ENCODE assay signal across 8 cellular contexts in genomic region chr11:76444065-76444383, GRCh38. TPM values are rescaled to one million over a fixed set of nuclear protein-coding genes. Genes with fewer than 3 reads are reported as not detected.
DNase-seq lines count a peak whose midpoint lies in the region; ATAC-seq and TF ChIP-seq lines count a peak whose summit lies in the region.

No MANE protein-coding gene starts in this region.

- peak overlapping the region; percentile 74 for H2BK120ac ChIP-seq in trophoblast cell (ENCODE audit: insufficient read depth, low read length, poor library complexity)

- H3K18ac ChIP-seq in trophoblast cell (ENCODE audit: low read length): peak overlapping the region; percentile 71

- no peak for TF ChIP-seq CTCF in Peyer's patch (IDR thresholded peaks at IDR 0.05)
- TF ChIP-seq CTCF in GM10266 (IDR thresholded peaks at IDR 0.05; ENCODE audit: control insufficient read depth, insufficient read depth, low read depth, missing control alignments): no peak

- H4K91ac ChIP-seq in trophoblast cell (ENCODE audit: low read depth, low read length): peak overlapping the region; percentile 75

- H3K27ac ChIP-seq in Peyer's patch: peak overlapping the region; percentile 84 to 95 (median 89)
- H3K27ac ChIP-seq in esophagus (ENCODE audit: low read depth in 2 of 2, low read length in 1 of 2): peak overlapping the region; percentile 91 to 95
- peak overlapping the region; percentile 82 for H3K27ac ChIP-seq in trophoblast cell (ENCODE audit: low read depth, low read length)

- H3K79me1 ChIP-seq in trophoblast cell (ENCODE audit: low read length): peaks cover 12% of the 10 kb centered on the region

- peak overlapping the region; percentile 73 for H3K4ac ChIP-seq in trophoblast cell (ENCODE audit: low read depth, low read length)

- WGBS in esophagus, 2 donors: 0% methylated on average over 10 of the region's 10 CpGs
- no CpG with 5 or more reads among the region's 10 CpGs for WGBS in trophoblast cell (ENCODE audit: extremely low coverage, insufficient coverage, insufficient read length)

- H3K9ac ChIP-seq in ES-I3 (ENCODE audit: low read depth, low read length) (peak overlapping the region; percentile 94), trophoblast cell (ENCODE audit: low read length) (peak overlapping the region; percentile 99)

- H3K4me1 ChIP-seq in ES-I3 (ENCODE audit: insufficient read depth, low read length): peaks cover 19% of the 10 kb centered on the region
- peaks cover 0 to 18% (median 0%) of the 10 kb centered on the region in 4 donors for H3K4me1 ChIP-seq in Peyer's patch
- H3K4me1 ChIP-seq in esophagus (ENCODE audit: control insufficient read depth in 2 of 2, insufficient read depth in 2 of 2, low read length in 1 of 2): peaks cover 0 to 2% of the 10 kb centered on the region in 2 donors
- peaks cover 0 to 2% of the 10 kb centered on the region in 2 experiments for H3K4me1 ChIP-seq in trophoblast cell (ENCODE audit: control insufficient read depth in 1 of 2, insufficient read depth in 2 of 2, low read length in 2 of 2)

- H3K36me3 ChIP-seq in ES-I3 (ENCODE audit: insufficient read depth, low read length): no peaks in the 10 kb centered on the region
- H3K36me3 ChIP-seq in Peyer's patch: peaks cover 0 to 8% (median 0%) of the 10 kb centered on the region in 3 donors
- no peaks in the 10 kb centered on the region for H3K36me3 ChIP-seq in esophagus (ENCODE audit: control insufficient read depth in 2 of 2, insufficient read depth in 2 of 2, low read length in 1 of 2)
- no peaks in the 10 kb centered on the region for H3K36me3 ChIP-seq in trophoblast cell (ENCODE audit: control insufficient read depth in 1 of 2, insufficient read depth in 2 of 2, low read length in 2 of 2)

- H2BK5ac ChIP-seq in trophoblast cell (ENCODE audit: low read depth, low read length, poor library complexity): peak overlapping the region; percentile 62

- H3K14ac ChIP-seq in trophoblast cell (ENCODE audit: low read length): peak overlapping the region; percentile 75

- H3K9me3 ChIP-seq in ES-I3 (ENCODE audit: control insufficient read depth, insufficient read depth, low read length) (no peaks in the 10 kb centered on the region), Peyer's patch (no peaks in the 10 kb centered on the region), esophagus (ENCODE audit: control insufficient read depth in 2 of 2, insufficient read depth in 1 of 2, low read depth in 1 of 2, low read length in 1 of 2) (no peaks in the 10 kb centered on the region), trophoblast cell (ENCODE audit: insufficient read depth, low read depth, low read length) (no peaks in the 10 kb centered on the region)

- peak overlapping the region; percentile 89 for H4K8ac ChIP-seq in trophoblast cell (ENCODE audit: low read depth, low read length)

- no peak overlapping the region for H3K23ac ChIP-seq in trophoblast cell (ENCODE audit: low read length)

- peak overlapping the region; percentile 48 for H2AFZ ChIP-seq in trophoblast cell (ENCODE audit: insufficient read depth, low read length, poor library complexity)

- no peak overlapping the region for H2AK5ac ChIP-seq in trophoblast cell (ENCODE audit: low read length)

- no peak for DNase-seq in Peyer's patch
- DNase-seq in trophoblast cell: no peak
- no peak for DNase-seq in stimulated activated CD4-positive, alpha-beta T cell treated with anti-CD3 and anti-CD28 coated beads, Interleukin-2, amount 100 ng/mL, for 24 hours
- DNase-seq in left lobe of liver (ENCODE audit: low spot score): no peak
- no peak for DNase-seq in GM10266 (ENCODE audit: extremely low spot score)

- ATAC-seq in GM19463 (IDR thresholded peaks at IDR 0.05; ENCODE audit: unreplicated experiment): no peak
- ATAC-seq in left lobe of liver: no peak

- TF ChIP-seq POLR2A in Peyer's patch (IDR thresholded peaks at IDR 0.05): no peak

- H3K4me3 ChIP-seq in Peyer's patch (peak overlapping the region; percentile 80 to 94 (median 86)), esophagus (ENCODE audit: low read depth in 1 of 2, low read length in 2 of 2) (peak overlapping the region; percentile 87 to 94), trophoblast cell (ENCODE audit: low read depth, low read length) (peak overlapping the region; percentile 87)

- no peak overlapping the region for H2BK12ac ChIP-seq in trophoblast cell (ENCODE audit: low read length)

- peak overlapping the region; percentile 78 for H4K12ac ChIP-seq in trophoblast cell (ENCODE audit: low read depth, low read length)

- peaks cover 9% of the 10 kb centered on the region for H3K79me2 ChIP-seq in trophoblast cell (ENCODE audit: control insufficient read depth, insufficient read depth, low read length, poor library complexity)

- H3K27me3 ChIP-seq in Peyer's patch (no peaks in the 10 kb centered on the region), esophagus (ENCODE audit: control insufficient read depth in 1 of 2, insufficient read depth in 2 of 2, low read length in 2 of 2) (no peaks in the 10 kb centered on the region), trophoblast cell (ENCODE audit: insufficient read depth, low read length) (no peaks in the 10 kb centered on the region)

- H3K4me2 ChIP-seq in trophoblast cell (ENCODE audit: low read length): peak overlapping the region; percentile 65

RNA-seq across cellular contexts. Expression of gene EMSY, which starts 0.8 kb away (rescaled TPM):
- total RNA-seq in Peyer's patch (10 to 100 TPM; 27.6 to 36.5 (median 32.0) TPM), left lobe of liver (5.6 TPM)
- polyA plus RNA-seq in esophagus: 1 to 10 TPM; 4.4 to 4.6 TPM
- polyA plus RNA-seq in trophoblast cell (2013): 25.4 and 25.7 TPM in 2 replicates
